ENCODE assay signal across 9 cellular contexts in the genomic region with DNA sequence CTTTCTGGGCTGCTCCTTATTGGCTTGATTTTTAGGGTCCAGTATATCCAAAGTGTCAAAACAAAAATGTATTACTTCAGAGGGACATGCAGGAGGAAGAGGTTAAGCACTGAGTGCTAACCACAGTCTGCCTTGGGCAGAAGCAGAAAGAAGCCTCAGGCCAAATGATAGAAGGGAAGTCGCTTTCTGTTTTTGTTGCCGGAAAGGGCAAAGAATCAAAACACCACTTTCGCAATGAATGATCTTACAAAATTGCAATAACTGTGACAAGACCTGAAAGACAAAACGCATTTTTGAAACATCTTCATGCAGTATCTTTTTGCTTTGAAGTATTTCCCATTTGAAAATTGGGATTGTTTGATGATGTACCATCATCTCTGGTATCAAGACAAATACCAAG.
DNase-seq lines count a peak whose midpoint lies in the region; ATAC-seq and TF ChIP-seq lines count a peak whose summit lies in the region.
"Had no signal": no experiment of that assay in that cellular context is flagged by ENCODE, and none has a peak within 500 bp of the region (broad histone marks: within the 10 kb centered on the region; RNA-seq: fewer than 3 reads in every experiment).

No MANE protein-coding gene starts in this region.

- ATAC-seq in GM19328 (IDR thresholded peaks at IDR 0.05; ENCODE audit: unreplicated experiment) (peak; percentile 75), HG03342 (IDR thresholded peaks at IDR 0.05; ENCODE audit: unreplicated experiment) (peak; percentile 60)

- H3K4me1 ChIP-seq in CD4-positive, alpha-beta memory T cell (ENCODE audit: insufficient read depth, low read length): peaks cover 53% of the 10 kb centered on the region
- peaks cover 7% of the 10 kb centered on the region for H3K4me1 ChIP-seq in hepatocyte (ENCODE audit: insufficient read depth)

- H3K36me3 ChIP-seq in CD4-positive, alpha-beta memory T cell (ENCODE audit: insufficient read depth, low read length): no peaks in the 10 kb centered on the region
- no peaks in the 10 kb centered on the region for H3K36me3 ChIP-seq in hepatocyte (replicated peaks; ENCODE audit: insufficient read depth, low read depth)

- no peak overlapping the region for H3K4me2 ChIP-seq in hepatocyte

- H3K9me3 Mint-ChIP-seq in CD4-positive, alpha-beta memory T cell: no peaks in the 10 kb centered on the region
- peaks cover 13% of the 10 kb centered on the region for H3K9me3 Mint-ChIP-seq in activated CD4-positive, alpha-beta memory T cell treated with anti-CD3 and anti-CD28 coated beads, Interleukin-2, amount 10 ng/mL, durations not matched to agents 7 days and 5 days
- no peaks in the 10 kb centered on the region for H3K9me3 Mint-ChIP-seq in stimulated activated naive CD8-positive, alpha-beta T cell treated with anti-CD3 and anti-CD28 coated beads, Interleukin-15, Interleukin-2, amounts not matched to agents 100 ng/mL and 50 ng/mL, for 24 hours
- H3K9me3 Mint-ChIP-seq: neural crest cell had no signal

- peak in 3 of 5 donors; percentile 18 to 30 (median 27) for DNase-seq in CD4-positive, alpha-beta memory T cell
- peak; percentile 60 for DNase-seq in activated CD4-positive, alpha-beta memory T cell treated with anti-CD3 and anti-CD28 coated beads, Interleukin-2, amount 10 ng/mL, durations not matched to agents 7 days and 5 days
- DNase-seq in kidney tubule cell (ENCODE audit: low spot score): no peak
- DNase-seq in NCI-H2029 (lab: John Stamatoyannopoulos, UW): no peak
- DNase-seq in hepatocyte (ENCODE audit: low spot score): no peak

- peak overlapping the region; percentile 68 to 94 (median 91) for H3K27ac Mint-ChIP-seq in CD4-positive, alpha-beta memory T cell
- peak overlapping the region; percentile 94 for H3K27ac Mint-ChIP-seq in activated CD4-positive, alpha-beta memory T cell treated with anti-CD3 and anti-CD28 coated beads, Interleukin-2, amount 10 ng/mL, durations not matched to agents 7 days and 5 days
- peak overlapping the region; percentile 59 for H3K27ac Mint-ChIP-seq in stimulated activated naive CD8-positive, alpha-beta T cell treated with anti-CD3 and anti-CD28 coated beads, Interleukin-15, Interleukin-2, amounts not matched to agents 100 ng/mL and 50 ng/mL, for 24 hours

- intact Hi-C loops in CD4-positive, alpha-beta memory T cell (cut with micrococcal nuclease): no loop called here

- CTCF ChIA-PET in CD4-positive, alpha-beta memory T cell (lab: Charles Lee; ENCODE audit: partially characterized antibody): interaction anchor here (0.7 kb wide), 1 partner anchor 97 kb away, joined by 4 read pairs; no protein-coding TSS in a partner anchor
- CTCF ChIA-PET in activated CD4-positive, alpha-beta memory T cell treated with anti-CD3 and anti-CD28 coated beads, Interleukin-2, amount 10 ng/mL, durations not matched to agents 7 days and 5 days (lab: Charles Lee): interaction anchor here (2.4 kb wide), 1 partner anchor 55 kb away, joined by 8 read pairs; no protein-coding TSS in a partner anchor

- no peaks in the 10 kb centered on the region for H3K27me3 ChIP-seq in CD4-positive, alpha-beta memory T cell (ENCODE audit: insufficient read depth, low read length)
- H3K27me3 ChIP-seq in hepatocyte: no peaks in the 10 kb centered on the region

- H3K9me2 ChIP-seq in hepatocyte (replicated peaks; ENCODE audit: insufficient read depth): no peaks in the 10 kb centered on the region

- H3K4me3 Mint-ChIP-seq in CD4-positive, alpha-beta memory T cell: peak overlapping the region; percentile 34 to 92 (median 78)
- peak overlapping the region; percentile 44 for H3K4me3 Mint-ChIP-seq in activated CD4-positive, alpha-beta memory T cell treated with anti-CD3 and anti-CD28 coated beads, Interleukin-2, amount 10 ng/mL, durations not matched to agents 7 days and 5 days
- peak overlapping the region; percentile 50 for H3K4me3 Mint-ChIP-seq in stimulated activated naive CD8-positive, alpha-beta T cell treated with anti-CD3 and anti-CD28 coated beads, Interleukin-15, Interleukin-2, amounts not matched to agents 100 ng/mL and 50 ng/mL, for 24 hours
- H3K4me3 Mint-ChIP-seq: neural crest cell had no signal

- peaks cover 0 to 2% of the 10 kb centered on the region in 2 donors for H3K36me3 Mint-ChIP-seq in CD4-positive, alpha-beta memory T cell
- H3K36me3 Mint-ChIP-seq in activated CD4-positive, alpha-beta memory T cell treated with anti-CD3 and anti-CD28 coated beads, Interleukin-2, amount 10 ng/mL, durations not matched to agents 7 days and 5 days (ENCODE audit: low read depth): peaks cover 10% of the 10 kb centered on the region
- H3K36me3 Mint-ChIP-seq in stimulated activated naive CD8-positive, alpha-beta T cell treated with anti-CD3 and anti-CD28 coated beads, Interleukin-15, Interleukin-2, amounts not matched to agents 100 ng/mL and 50 ng/mL, for 24 hours (ENCODE audit: low read depth): no peaks in the 10 kb centered on the region

- no peaks in the 10 kb centered on the region for H3K27me3 Mint-ChIP-seq in CD4-positive, alpha-beta memory T cell
- no peaks in the 10 kb centered on the region for H3K27me3 Mint-ChIP-seq in activated CD4-positive, alpha-beta memory T cell treated with anti-CD3 and anti-CD28 coated beads, Interleukin-2, amount 10 ng/mL, durations not matched to agents 7 days and 5 days
- no peaks in the 10 kb centered on the region for H3K27me3 Mint-ChIP-seq in stimulated activated naive CD8-positive, alpha-beta T cell treated with anti-CD3 and anti-CD28 coated beads, Interleukin-15, Interleukin-2, amounts not matched to agents 100 ng/mL and 50 ng/mL, for 24 hours

- TF ChIP-seq CTCF in hepatocyte (IDR thresholded peaks at IDR 0.05; ENCODE audit: poor library complexity): no peak

- H3K4me1 Mint-ChIP-seq in CD4-positive, alpha-beta memory T cell: peaks cover 26 to 50% (median 41%) of the 10 kb centered on the region in 4 donors
- H3K4me1 Mint-ChIP-seq in activated CD4-positive, alpha-beta memory T cell treated with anti-CD3 and anti-CD28 coated beads, Interleukin-2, amount 10 ng/mL, durations not matched to agents 7 days and 5 days: peaks cover 68% of the 10 kb centered on the region
- H3K4me1 Mint-ChIP-seq in stimulated activated naive CD8-positive, alpha-beta T cell treated with anti-CD3 and anti-CD28 coated beads, Interleukin-15, Interleukin-2, amounts not matched to agents 100 ng/mL and 50 ng/mL, for 24 hours (ENCODE audit: low read depth): peaks cover 49% of the 10 kb centered on the region
- H3K4me1 Mint-ChIP-seq: neural crest cell had no signal

- no peak overlapping the region for H2AFZ ChIP-seq in hepatocyte

- no peak overlapping the region for H3K4me3 ChIP-seq in CD4-positive, alpha-beta memory T cell (ENCODE audit: low read length in 2 of 2)
- H3K4me3 ChIP-seq in hepatocyte: no peak overlapping the region

- H3K9me3 ChIP-seq in CD4-positive, alpha-beta memory T cell (ENCODE audit: control insufficient read depth in 1 of 2, low read length in 2 of 2): no peaks in the 10 kb centered on the region
- no peaks in the 10 kb centered on the region for H3K9me3 ChIP-seq in hepatocyte (ENCODE audit: low read depth)

- POLR2A ChIA-PET in CD4-positive, alpha-beta memory T cell (lab: Charles Lee; ENCODE audit: partially characterized antibody): interaction anchor here (1.0 to 1.4 kb wide), 3 partner anchors 22 to 97 kb away, joined by 4 to 6 read pairs (median 5); a partner anchor contains a TSS
- POLR2A ChIA-PET in activated CD4-positive, alpha-beta memory T cell treated with anti-CD3 and anti-CD28 coated beads, Interleukin-2, amount 10 ng/mL, durations not matched to agents 7 days and 5 days (lab: Charles Lee): interaction anchor here (0.9 to 4.5 kb wide), 6 partner anchors 12 to 112 kb away, joined by 3 to 16 read pairs (median 6); a partner anchor contains a TSS

- H4K20me1 ChIP-seq in hepatocyte (ENCODE audit: insufficient read depth, poor library complexity, severe bottlenecking): no peaks in the 10 kb centered on the region

- WGBS in hepatocyte (ENCODE audit: low lambda C conversion rate, missing lambda C conversion rate): 87% methylated on average over 4 of the region's 4 CpGs

- H3K27ac ChIP-seq in CD4-positive, alpha-beta memory T cell (ENCODE audit: low read depth, low read length): peak overlapping the region; percentile 48
- H3K27ac ChIP-seq in hepatocyte: no peak overlapping the region

- H3K79me2 ChIP-seq in hepatocyte: no peaks in the 10 kb centered on the region

Comparison
In these comparisons a context has a peak if more than half of its experiments do, and no peak if none do; other contexts are left out.
1. DNase-seq: peak in CD4-positive, alpha-beta memory T cell (3 of 5) and activated CD4-positive, alpha-beta memory T cell treated with anti-CD3 and anti-CD28 coated beads, Interleukin-2, amount 10 ng/mL, durations not matched to agents 7 days and 5 days (single experiment); none in kidney tubule cell (single experiment), NCI-H2029 (single experiment) and hepatocyte (single experiment).
2. Peak in every context shown above with its lines, with median percentiles within 50 percentile points of each other: H3K27ac Mint-ChIP-seq and H3K4me3 Mint-ChIP-seq.